In the genomic region with DNA sequence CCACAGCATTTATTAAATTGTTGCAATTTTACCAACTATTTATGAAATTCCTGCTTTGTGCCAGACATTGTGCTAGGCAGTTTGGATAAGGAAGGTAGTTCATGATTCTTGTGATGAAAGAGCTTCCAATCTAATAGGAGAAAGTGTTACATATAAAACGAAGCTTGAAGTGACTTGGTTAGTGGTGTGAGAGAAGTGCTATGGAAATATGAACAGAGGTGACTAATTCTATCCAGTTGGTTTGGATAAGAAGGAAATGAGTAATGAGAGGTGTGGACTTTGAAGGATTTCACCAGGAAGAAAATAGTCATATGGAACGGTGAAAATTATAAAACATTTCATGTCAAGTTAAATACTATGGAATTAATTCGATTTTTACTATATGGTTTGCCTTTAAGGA, we compare ENCODE assay signal across 14 cellular contexts. TPM values are rescaled to one million over a fixed set of nuclear protein-coding genes. Genes with fewer than 3 reads are reported as not detected.
DNase-seq lines count a peak whose midpoint lies in the region; ATAC-seq and TF ChIP-seq lines count a peak whose summit lies in the region.
"Had no signal": no experiment of that assay in that cellular context is flagged by ENCODE, and none has a peak within 500 bp of the region (broad histone marks: within the 10 kb centered on the region; RNA-seq: fewer than 3 reads in every experiment).

No MANE protein-coding gene starts in this region.

- H3K36me3 ChIP-seq in PC-3 (ENCODE audit: low read depth, low read length) (no peaks in the 10 kb centered on the region), mesenchymal stem cell (ENCODE audit: control insufficient read depth in 1 of 2, insufficient read depth in 2 of 2, low read depth in 1 of 2, low read length in 2 of 2) (no peaks in the 10 kb centered on the region), heart left ventricle (no peaks in the 10 kb centered on the region)
- H3K36me3 ChIP-seq: right atrium auricular region had no signal

- H3K14ac ChIP-seq in mesenchymal stem cell (ENCODE audit: low read length in 2 of 2) = no peak overlapping the region

- H2AFZ ChIP-seq in PC-3 (ENCODE audit: low read length) (peak overlapping the region; percentile 20), mesenchymal stem cell (ENCODE audit: low read depth, low read length) (no peak overlapping the region)

- H3K4ac ChIP-seq in mesenchymal stem cell (ENCODE audit: low read depth in 1 of 2, low read length in 2 of 2) = no peak overlapping the region

- no peaks in the 10 kb centered on the region for H3K9me2 ChIP-seq in PC-3 (replicated peaks; ENCODE audit: low read length)

- H4K20me1 ChIP-seq in PC-3 (ENCODE audit: low read length) = no peaks in the 10 kb centered on the region

- H4K8ac ChIP-seq in mesenchymal stem cell (ENCODE audit: low read length) = no peak overlapping the region

- peak overlapping the region; percentile 75 for H3K4me2 ChIP-seq in PC-3 (ENCODE audit: low read length)
- no peak overlapping the region for H3K4me2 ChIP-seq in mesenchymal stem cell (ENCODE audit: low read length, poor library complexity, severe bottlenecking)

- POLR2A ChIA-PET in PC-3 (lab: Charles Lee; ENCODE audit: unreplicated experiment) = interaction anchor here (0.6 to 0.7 kb wide), 2 partner anchors 32 to 278 kb away, joined by 3 to 4 read pairs; partner anchors contain the start of gene RTN4

- H3K4me1 ChIP-seq in PC-3 (ENCODE audit: insufficient read depth, low read length) (peaks cover 41% of the 10 kb centered on the region), mesenchymal stem cell (ENCODE audit: control insufficient read depth, insufficient read depth, low read depth, low read length) (peaks cover 3% of the 10 kb centered on the region), heart left ventricle (no peaks in the 10 kb centered on the region)
- H3K4me1 ChIP-seq: right atrium auricular region had no signal

- H3F3A ChIP-seq in PC-3 (ENCODE audit: low read length, unreplicated experiment) = peaks cover 9% of the 10 kb centered on the region

- H3K79me2 ChIP-seq in PC-3 (ENCODE audit: low read length) = no peaks in the 10 kb centered on the region

- H3K9me3 ChIP-seq in PC-3 (ENCODE audit: low read length) = no peaks in the 10 kb centered on the region; the same call in 1 of the 2 replicates
- H3K9me3 ChIP-seq in mesenchymal stem cell (ENCODE audit: control insufficient read depth, low read length) = peaks cover 12% of the 10 kb centered on the region
- peaks cover 0 to 23% (median 10%) of the 10 kb centered on the region in 12 donors for H3K9me3 ChIP-seq in heart left ventricle

- no peak overlapping the region for H4K91ac ChIP-seq in mesenchymal stem cell (ENCODE audit: low read length)

- TF ChIP-seq CTCF in PC-3 (conservative IDR thresholded peaks at IDR 0.05; ENCODE audit: low read depth, low read length) = no peak
- no peak for TF ChIP-seq CTCF in choroid plexus epithelial cell (conservative IDR thresholded peaks at IDR 0.05; ENCODE audit: low read depth, low read length)
- TF ChIP-seq CTCF in heart left ventricle (IDR thresholded peaks at IDR 0.05) = no peak

- H2BK12ac ChIP-seq in mesenchymal stem cell (ENCODE audit: low read length in 2 of 2) = no peak overlapping the region

- H3K4me3 ChIP-seq in PC-3 (ENCODE audit: low read length) (peak overlapping the region; percentile 19; the same call in 1 of the 2 replicates), choroid plexus epithelial cell (ENCODE audit: low read depth, low read length) (no peak overlapping the region), mesenchymal stem cell (ENCODE audit: insufficient read depth in 1 of 2, low read depth in 1 of 2, low read length in 2 of 2) (no peak overlapping the region), heart left ventricle (no peak overlapping the region)
- H3K4me3 ChIP-seq: right atrium auricular region had no signal

- ATAC-seq in PC-3 (peak; percentile 78), heart left ventricle (no peak)
- ATAC-seq: activated T-helper 17 cell treated with anti-CD3 and anti-CD28 coated beads, Interleukin-2, amount 50 U/mL, for 72 hours; T-helper 17 cell had no signal

- BruUV-seq in PC-3 (replicated peaks; lab: Mats Ljungman, UMichigan) = no TSS peak

- H2BK120ac ChIP-seq in mesenchymal stem cell (ENCODE audit: low read depth, low read length) = no peak overlapping the region

- CTCF ChIA-PET in PC-3 (lab: Charles Lee) = interaction anchor here (1.5 kb wide), 1 partner anchor 43 kb away, joined by 5 read pairs; no protein-coding TSS in a partner anchor

- peak overlapping the region; percentile 92 for H3K27ac ChIP-seq in PC-3 (ENCODE audit: low read length)
- no peak overlapping the region for H3K27ac ChIP-seq in mesenchymal stem cell (ENCODE audit: low read length, poor library complexity, severe bottlenecking)
- H3K27ac ChIP-seq in heart left ventricle = no peak overlapping the region
- H3K27ac ChIP-seq: right atrium auricular region had no signal

- H2AK5ac ChIP-seq in mesenchymal stem cell (ENCODE audit: low read length, severe bottlenecking) = no peak overlapping the region

- H3K9ac ChIP-seq in PC-3 (ENCODE audit: low read length) (peak overlapping the region; percentile 66), mesenchymal stem cell (ENCODE audit: low read length) (peak overlapping the region; percentile 37)

- H3K23ac ChIP-seq in mesenchymal stem cell (ENCODE audit: low read length in 2 of 2) = no peak overlapping the region

- intact Hi-C loops in PC-3 (cut with micrococcal nuclease) (loop anchor here (1.0 to 5.0 kb wide), 4 partner anchors 49 to 275 kb away; partner anchors contain the start of gene EML6), heart left ventricle (cut with DNase I) (no loop called here)

- DNase-seq in EH (ENCODE audit: low read depth) (peak; percentile 50), PC-3 (peak; percentile 78), choroid plexus epithelial cell (ENCODE audit: low read depth) (peak; percentile 63), mesenchymal stem cell (peak; percentile 49), hippocampal formation (lab: John Stamatoyannopoulos, UW) (no peak), heart left ventricle (no peak)
- DNase-seq in stimulated activated CD8-positive, alpha-beta memory T cell treated with anti-CD3 and anti-CD28 coated beads, Interleukin-4, amount 100 ng/mL, for 48 hours = no peak
- no peak for DNase-seq in activated CD4-positive, alpha-beta T cell treated with anti-CD3 and anti-CD28 coated beads for 4 hours
- DNase-seq: activated CD4-positive, alpha-beta T cell treated with anti-CD3 and anti-CD28 coated beads, Interleukin-2, amount 50 U/mL, for 4 hours; CD4-positive, CD25-positive, alpha-beta regulatory T cell; NCI-H2171; T-helper 17 cell had no signal

- H2BK5ac ChIP-seq in mesenchymal stem cell (ENCODE audit: low read depth, low read length, poor library complexity, severe bottlenecking) = no peak overlapping the region

- H3K18ac ChIP-seq in mesenchymal stem cell (ENCODE audit: low read depth in 1 of 2, low read length in 2 of 2) = no peak overlapping the region

- WGBS in mesenchymal stem cell = 32% methylated on average over 1 of the region's 3 CpGs
- WGBS in heart left ventricle, 4 donors = 79 to 85% (median 82%) methylated on average over 3 of the region's 3 CpGs

- no peak for TF ChIP-seq POLR2A in heart left ventricle (IDR thresholded peaks at IDR 0.05)

- no peaks in the 10 kb centered on the region for H3K27me3 ChIP-seq in PC-3 (ENCODE audit: low read length)
- no peaks in the 10 kb centered on the region for H3K27me3 ChIP-seq in mesenchymal stem cell (ENCODE audit: control insufficient read depth in 1 of 2, insufficient read depth in 1 of 2, low read length in 2 of 2)
- H3K27me3 ChIP-seq in heart left ventricle = no peaks in the 10 kb centered on the region
- H3K27me3 ChIP-seq: right atrium auricular region had no signal

- no peaks in the 10 kb centered on the region for H3K79me1 ChIP-seq in mesenchymal stem cell (replicated peaks; ENCODE audit: low read length, poor library complexity, severe bottlenecking)

- no peak overlapping the region for H2BK15ac ChIP-seq in mesenchymal stem cell (ENCODE audit: low read depth, poor library complexity, severe bottlenecking)

RNA-seq across cellular contexts. Expression of gene EML6, which starts 48.6 kb away (rescaled TPM):
- 5.3 and 15.7 TPM in 2 replicates for total RNA-seq in PC-3 (2014; rRNA removed)
- polyA plus RNA-seq in mesenchymal stem cell (2013, experiment 1 of 2) = 0.36 TPM
- 0.25 TPM for polyA plus RNA-seq in mesenchymal stem cell (2013, experiment 2 of 2)
- 1 to 10 TPM in 2 of 9 donors, under 1 TPM in 7; 0.08 to 1.2 (median 0.58) TPM for total RNA-seq in heart left ventricle
- polyA plus RNA-seq in heart left ventricle = under 1 TPM; 0.34 to 0.91 TPM

Comparison
In these comparisons a context has a peak if more than half of its experiments do, and no peak if none do; other contexts are left out.
1. DNase-seq: peak in EH (single experiment), PC-3 (single experiment), choroid plexus epithelial cell (single experiment) and mesenchymal stem cell (single experiment); none in stimulated activated CD8-positive, alpha-beta memory T cell treated with anti-CD3 and anti-CD28 coated beads, Interleukin-4, amount 100 ng/mL, for 48 hours (single experiment), hippocampal formation (0 of 2), heart left ventricle (0 of 5) and activated CD4-positive, alpha-beta T cell treated with anti-CD3 and anti-CD28 coated beads for 4 hours (0 of 2).